In genomic region chr13:58298556-58299135, GRCh38 we compare ENCODE assay signal across 20 cellular contexts.
A peak's percentile ranks its signal among the peaks of the same experiment; 100 is the strongest.
DNase-seq lines count a peak whose midpoint lies in the region; ATAC-seq and TF ChIP-seq lines count a peak whose summit lies in the region.
"Had no signal": no experiment of that assay in that cellular context is flagged by ENCODE, and none has a peak within 500 bp of the region (broad histone marks: within the 10 kb centered on the region; RNA-seq: fewer than 3 reads in every experiment).

No MANE protein-coding gene starts in this region.

- H3K27ac Mint-ChIP-seq in nephron progenitor cell: no peak overlapping the region
- H3K27ac Mint-ChIP-seq: CD14-positive monocyte; CD4-positive, alpha-beta memory T cell; CD4-positive, CD25-positive, alpha-beta regulatory T cell; CD8-positive, alpha-beta memory T cell had no signal

- peaks cover 9% of the 10 kb centered on the region for H3K4me1 Mint-ChIP-seq in nephron progenitor cell
- H3K4me1 Mint-ChIP-seq: CD14-positive monocyte; CD4-positive, alpha-beta memory T cell; CD4-positive, CD25-positive, alpha-beta regulatory T cell; CD8-positive, alpha-beta memory T cell had no signal

- DNase-seq in HuH-7 (ENCODE audit: low spot score) (peak; percentile 4), HuH-7.5 (ENCODE audit: low spot score) (peak; percentile 7), left lobe of liver (ENCODE audit: low spot score) (no peak), COLO668 (lab: John Stamatoyannopoulos, UW; ENCODE audit: unreplicated experiment) (no peak), nephron progenitor cell (no peak), activated gamma-delta T cell treated with Interleukin-2 at 50 U/mL for 16 hours (no peak)
- DNase-seq: 8988T; ACHN; BE2C; C1 segment of cervical spinal cord; Caco-2; Calu3; CD4-positive, alpha-beta memory T cell; CD4-positive, CD25-positive, alpha-beta regulatory T cell; CD8-positive, alpha-beta memory T cell; DMS79 treated with DMSO at 0.1 percent for 48 hours; GF-D8 had no signal

- no peak for TF ChIP-seq RAD21 in liver (IDR thresholded peaks at IDR 0.05)

- H3K9me3 ChIP-seq in liver (ENCODE audit: control insufficient read depth in 4 of 4, low read length in 3 of 4): no peaks in the 10 kb centered on the region
- H3K9me3 ChIP-seq: BE2C, BLaER1, Caco-2 had no signal

- TF ChIP-seq CTCF in liver (IDR thresholded peaks at IDR 0.05; ENCODE audit: low read depth, low read length, missing input control): no peak
- no peak for TF ChIP-seq CTCF in nephron progenitor cell (IDR thresholded peaks at IDR 0.05)

- H3K9me3 Mint-ChIP-seq in nephron progenitor cell: no peaks in the 10 kb centered on the region

- peaks cover 4 to 13% (median 7%) of the 10 kb centered on the region in 4 donors for H3K4me1 ChIP-seq in liver (ENCODE audit: control insufficient read depth in 4 of 4, insufficient read depth in 4 of 4, low read length in 3 of 4)
- H3K4me1 ChIP-seq: BE2C, BLaER1, Caco-2 had no signal

- H3K27me3 ChIP-seq in liver (ENCODE audit: control insufficient read depth in 4 of 4, insufficient read depth in 4 of 4, low read length in 3 of 4): no peaks in the 10 kb centered on the region
- H3K27me3 ChIP-seq: BE2C, BLaER1 had no signal

- no peaks in the 10 kb centered on the region for H3K36me3 Mint-ChIP-seq in nephron progenitor cell (ENCODE audit: low read depth)
- H3K36me3 Mint-ChIP-seq: CD14-positive monocyte; CD4-positive, alpha-beta memory T cell; CD4-positive, CD25-positive, alpha-beta regulatory T cell; CD8-positive, alpha-beta memory T cell had no signal

- no peak overlapping the region for H3K4me3 ChIP-seq in liver (ENCODE audit: low read depth in 1 of 3, low read length in 3 of 3)
- H3K4me3 ChIP-seq: BLaER1 had no signal

- no peak overlapping the region for H3K9ac ChIP-seq in liver (ENCODE audit: low read depth in 1 of 2, low read length in 2 of 2)
- H3K9ac ChIP-seq: BLaER1 had no signal

- peak; percentile 29 for ATAC-seq in left lobe of liver

- no peak overlapping the region for H3K4me3 Mint-ChIP-seq in nephron progenitor cell
- H3K4me3 Mint-ChIP-seq: CD14-positive monocyte; CD4-positive, alpha-beta memory T cell; CD8-positive, alpha-beta memory T cell had no signal

- H3K36me3 ChIP-seq in liver (ENCODE audit: control insufficient read depth in 4 of 4, insufficient read depth in 3 of 4, low read depth in 1 of 4, low read length in 3 of 4): no peaks in the 10 kb centered on the region
- H3K36me3 ChIP-seq: BE2C, BLaER1 had no signal

- 37% methylated on average over 4 of the region's 4 CpGs for WGBS in liver

- H3K27ac ChIP-seq in liver (ENCODE audit: low read depth in 1 of 2, low read length in 2 of 2): no peak overlapping the region
- H3K27ac ChIP-seq: BLaER1 had no signal

- no peaks in the 10 kb centered on the region for H3K27me3 Mint-ChIP-seq in nephron progenitor cell (ENCODE audit: low read depth, poor library complexity)
- H3K27me3 Mint-ChIP-seq: CD4-positive, alpha-beta memory T cell; CD4-positive, CD25-positive, alpha-beta regulatory T cell; CD8-positive, alpha-beta memory T cell had no signal

TF ChIP-seq in liver, 16 proteins besides CTCF, POLR2A, EP300 and RAD21:
- TF ChIP-seq YY1 (IDR thresholded peaks at IDR 0.05): no peak
- peak; percentile 51 for TF ChIP-seq SP1 (IDR thresholded peaks at IDR 0.05)
- TF ChIP-seq RXRA (IDR thresholded peaks at IDR 0.05): peak; percentile 34 to 39
- peak; percentile 57 to 63 for TF ChIP-seq HNF4A (conservative IDR thresholded peaks at IDR 0.05)
TF ChIP-seq in liver: peak in this region for 3.

Comparison
In these comparisons a context has a peak if more than half of its experiments do, and no peak if none do; other contexts are left out.
1. DNase-seq: peak in HuH-7 (single experiment) and HuH-7.5 (single experiment); none in left lobe of liver (single experiment), COLO668 (single experiment), nephron progenitor cell (single experiment) and activated gamma-delta T cell treated with Interleukin-2 at 50 U/mL for 16 hours (single experiment).